8 cellular contexts compared by ENCODE assay signal in the genomic region with DNA sequence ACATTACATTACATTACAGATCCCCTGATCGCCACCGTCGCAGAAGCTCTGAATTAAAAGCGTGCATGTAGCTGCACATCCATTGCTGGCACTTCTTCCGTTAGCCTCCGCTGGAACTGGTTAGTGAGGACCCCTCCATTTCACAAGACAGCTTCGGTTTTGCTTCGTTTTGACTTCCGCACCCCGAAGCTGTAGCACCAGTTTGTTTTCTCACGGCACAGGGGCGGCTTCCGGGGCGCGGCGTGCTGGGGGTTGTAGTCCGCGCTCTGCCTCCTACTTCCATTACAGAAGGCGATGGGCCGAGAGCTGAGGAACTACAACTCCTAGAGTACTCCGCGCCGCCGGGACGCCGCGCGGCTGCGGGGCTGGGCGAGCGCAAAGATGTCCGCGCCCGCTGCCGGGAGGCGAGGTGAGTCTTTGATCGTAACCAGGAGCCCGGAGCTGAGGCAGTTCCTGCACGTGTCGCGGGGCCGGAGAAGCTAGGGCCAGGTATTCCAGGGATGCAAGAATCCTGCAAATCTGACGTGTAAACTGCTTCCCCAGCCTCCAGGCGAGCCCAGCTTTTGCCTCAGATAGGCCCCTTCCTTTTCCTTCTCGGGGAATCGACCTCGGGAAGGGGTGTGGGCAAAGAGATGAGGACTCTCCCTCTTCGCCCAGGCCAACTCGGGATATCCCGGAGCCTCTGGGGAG. TPM values are rescaled to one million over a fixed set of nuclear protein-coding genes. Genes with fewer than 3 reads are reported as not detected.
DNase-seq lines count a peak whose midpoint lies in the region; TF ChIP-seq lines count a peak whose summit lies in the region.

TSS of gene PEX26 (plus strand) at position 352 of the 690 bp plus-strand sequence. CDS start 387 bp downstream, outside the sequence.

- H3K4me1 Mint-ChIP-seq in neural progenitor cell, result peaks cover 21% of the 10 kb centered on the region

- TF ChIP-seq CTCF in foreskin fibroblast (IDR thresholded peaks at IDR 0.05; ENCODE audit: low read depth, low read length) (no peak), neural progenitor cell (IDR thresholded peaks at IDR 0.05) (no peak)

- H3K9ac ChIP-seq in neural progenitor cell, result peak within 1 kb of the TSS; percentile 70

- peak within 1 kb of the TSS; percentile 99 for H3K4me3 Mint-ChIP-seq in neural progenitor cell

- H3K4me1 ChIP-seq in neural progenitor cell, result peaks cover 5% of the 10 kb centered on the region

- no peaks in the 10 kb centered on the region for H3K27me3 ChIP-seq in H7 (ENCODE audit: control insufficient read depth, insufficient read depth, low read length)
- H3K27me3 ChIP-seq in MG63, result no peaks in the 10 kb centered on the region
- no peaks in the 10 kb centered on the region for H3K27me3 ChIP-seq in neural progenitor cell

- H3K27me3 Mint-ChIP-seq in neural progenitor cell (ENCODE audit: insufficient read depth, low read depth), result no peaks in the 10 kb centered on the region

- H3K4me3 ChIP-seq in H7 (ENCODE audit: insufficient read depth, low read depth, low read length), result peak within 1 kb of the TSS; percentile 81
- H3K4me3 ChIP-seq in MG63, result peak within 1 kb of the TSS; percentile 93
- peak within 1 kb of the TSS; percentile 99 for H3K4me3 ChIP-seq in foreskin fibroblast (ENCODE audit: low read depth in 1 of 2, low read length in 2 of 2)
- H3K4me3 ChIP-seq in neural progenitor cell, result peak within 1 kb of the TSS; percentile 93

- peak within 1 kb of the TSS; percentile 73 for H3K27ac Mint-ChIP-seq in neural progenitor cell

- peaks cover 3% of the 10 kb centered on the region for H4K20me1 ChIP-seq in neural progenitor cell (ENCODE audit: low read depth)

- H3K9me3 ChIP-seq in MG63 (no peaks in the 10 kb centered on the region), neural progenitor cell (ENCODE audit: low read depth) (no peaks in the 10 kb centered on the region)

- H3K36me3 Mint-ChIP-seq in neural progenitor cell, result peaks cover 22% of the 10 kb centered on the region

- H3K36me3 ChIP-seq in H7 (replicated peaks; ENCODE audit: control insufficient read depth, insufficient read depth, low read length) (peaks cover 7% of the 10 kb centered on the region), MG63 (peaks cover 33% of the 10 kb centered on the region), neural progenitor cell (no peaks in the 10 kb centered on the region)

- H3K27ac ChIP-seq in neural progenitor cell, result no peak within 1 kb of the TSS

- DNase-seq in ELR (ENCODE audit: low read depth), result peak; percentile 98
- peak; percentile 96 for DNase-seq in H7
- peak; percentile 94 for DNase-seq in MG63
- DNase-seq in SIG-M5 treated with dmso at 0.1 percent for 504 hours (lab: John Stamatoyannopoulos, UW; ENCODE audit: unreplicated experiment), result peak; percentile 95
- DNase-seq in activated gamma-delta T cell treated with anti-CD3 and anti-CD28 coated beads, Interleukin-2, amount 50 U/mL, for 16 hours (ENCODE audit: low read depth), result peak; percentile 92
- DNase-seq in foreskin fibroblast, result peak; percentile 95 to 98
- DNase-seq in neural progenitor cell (ENCODE audit: low spot score), result peak; percentile 97
- peak; percentile 93 for DNase-seq in stromal cell of bone marrow (ENCODE audit: low read depth)

- peaks cover 34% of the 10 kb centered on the region for H3K79me2 ChIP-seq in neural progenitor cell (ENCODE audit: low read depth)

- peak within 1 kb of the TSS; percentile 77 for H3K4me2 ChIP-seq in neural progenitor cell

- H2AFZ ChIP-seq in neural progenitor cell (replicated peaks), result peak within 1 kb of the TSS; percentile 84

- H3F3A ChIP-seq in neural progenitor cell (ENCODE audit: low read depth), result peaks cover 5% of the 10 kb centered on the region

- H3K9me3 Mint-ChIP-seq in neural progenitor cell, result no peaks in the 10 kb centered on the region

RNA-seq across cellular contexts. Expression of gene PEX26, which starts in this region (rescaled TPM):
- total RNA-seq in H7 (2014; rRNA removed; shearing (Covaris generic)), result 29.7 and 34.5 TPM in 2 replicates
- total RNA-seq in MG63 (2014; rRNA removed; shearing (Covaris generic); ENCODE audit: low replicate concordance), result 10.5 and 13.5 TPM in 2 replicates
- 22.9 and 36.6 TPM in 2 replicates for total RNA-seq in neural progenitor cell (ENCODE audit: low replicate concordance)
